Comparison of ENCODE assay signal across 8 cellular contexts in the genomic region with DNA sequence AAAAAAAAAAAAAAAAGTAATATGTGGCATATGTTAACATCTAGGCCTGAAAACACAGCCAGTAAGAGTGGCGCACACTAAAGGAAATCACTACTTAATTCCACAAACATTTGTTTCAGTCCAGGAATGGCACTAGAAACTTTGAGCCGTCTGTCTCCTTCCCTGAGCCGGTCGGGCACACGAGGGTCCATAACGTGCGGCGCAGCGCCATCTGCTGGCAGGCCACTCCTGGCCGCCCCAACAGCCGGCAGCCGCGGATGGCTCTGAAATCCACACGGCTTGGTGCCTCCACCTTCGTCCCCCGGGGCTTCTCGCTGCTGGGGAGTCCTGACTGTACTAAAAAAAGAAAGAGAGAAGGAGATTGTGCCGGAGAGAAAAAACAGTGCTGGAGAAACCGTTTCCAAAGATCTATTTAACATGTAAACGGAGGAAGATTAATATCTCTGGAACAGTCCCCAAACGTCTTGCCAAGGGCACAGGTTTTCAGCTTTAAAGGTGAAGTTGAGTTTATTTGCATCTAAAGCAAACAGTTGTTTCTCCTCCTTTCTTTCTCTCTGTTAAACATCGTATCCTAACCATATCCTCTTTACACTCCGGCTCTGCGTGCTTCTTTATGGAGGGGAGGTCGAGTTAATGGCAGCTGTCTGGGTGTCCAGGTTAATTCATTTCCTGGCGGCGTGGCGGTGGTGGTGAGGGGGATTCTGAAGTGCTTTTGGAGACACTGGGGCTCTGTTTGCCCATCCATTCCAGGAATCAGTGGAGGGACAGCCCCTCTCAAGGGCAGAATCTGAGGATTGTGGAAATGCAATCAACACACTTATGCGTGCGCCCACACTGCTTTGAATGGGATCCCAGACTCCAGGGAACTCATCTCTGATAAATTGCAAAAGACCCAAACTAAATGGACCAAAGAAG.
DNase-seq lines count a peak whose midpoint lies in the region; ATAC-seq and TF ChIP-seq lines count a peak whose summit lies in the region.

No MANE protein-coding gene starts in this region.

- H3K27me3 ChIP-seq in osteoblast (ENCODE audit: insufficient read depth, low read length), result no peaks in the 10 kb centered on the region

- no peaks in the 10 kb centered on the region for H3K4me1 ChIP-seq in osteoblast (ENCODE audit: insufficient read depth, low read length)

- H3K9me3 ChIP-seq in osteoblast (ENCODE audit: low read depth, low read length), result no peaks in the 10 kb centered on the region

- peak; percentile 80 for DNase-seq in DMS 273 treated with DMSO at 0.1 percent for 48 hours (lab: John Stamatoyannopoulos, UW)
- peak; percentile 42 for DNase-seq in NCI-H526 treated with DMSO at 0.1 percent for 48 hours (lab: John Stamatoyannopoulos, UW)
- DNase-seq in activated T-cell treated with anti-CD3 and anti-CD28 coated beads for 24 hours (ENCODE audit: low read depth), result peak; percentile 21
- peak; percentile 74 to 92 for DNase-seq in foreskin fibroblast
- peak; percentile 75 for DNase-seq in osteoblast (ENCODE audit: insufficient read length, low spot score, missing footprints)
- no peak for DNase-seq in stimulated activated naive CD4-positive, alpha-beta T cell treated with Interleukin-2 at 50 U/mL for 16 hours (lab: John Stamatoyannopoulos, UW)

- no peaks in the 10 kb centered on the region for H4K20me1 ChIP-seq in osteoblast (ENCODE audit: insufficient read depth, low read length)

- no peaks in the 10 kb centered on the region for H3K36me3 ChIP-seq in osteoblast (ENCODE audit: insufficient read depth, low read length)

- peak; percentile 96 for ATAC-seq in GM19397 (IDR thresholded peaks at IDR 0.05; ENCODE audit: unreplicated experiment)
- peak; percentile 92 for ATAC-seq in HG03469 (IDR thresholded peaks at IDR 0.05; ENCODE audit: unreplicated experiment)

- H3K79me2 ChIP-seq in osteoblast (ENCODE audit: insufficient read depth, low read length), result no peaks in the 10 kb centered on the region

- TF ChIP-seq CTCF in foreskin fibroblast (IDR thresholded peaks at IDR 0.05; ENCODE audit: low read depth, low read length) (peak; percentile 97), osteoblast (IDR thresholded peaks at IDR 0.05; ENCODE audit: extremely low read depth, low read depth, low read length) (peak; percentile 77)

- H3K4me3 ChIP-seq in foreskin fibroblast (ENCODE audit: low read depth in 1 of 2, low read length in 2 of 2), result no peak overlapping the region
- no peak overlapping the region for H3K4me3 ChIP-seq in osteoblast (ENCODE audit: insufficient read depth, low read length)

- no peak overlapping the region for H3K27ac ChIP-seq in osteoblast (ENCODE audit: low read depth, low read length)

- H3K4me2 ChIP-seq in osteoblast (ENCODE audit: insufficient read depth, low read length), result peak overlapping the region; percentile 33

- no peak overlapping the region for H2AFZ ChIP-seq in osteoblast (ENCODE audit: low read length)
